Comparison of ENCODE assay signal across 21 cellular contexts in genomic region chr5:16135003-16135402, GRCh38. TPM values are rescaled to one million over a fixed set of nuclear protein-coding genes. Genes with fewer than 3 reads are reported as not detected.
DNase-seq lines count a peak whose midpoint lies in the region; ATAC-seq, FAIRE-seq and TF ChIP-seq lines count a peak whose summit lies in the region.
"Had no signal": no experiment of that assay in that cellular context is flagged by ENCODE, and none has a peak within 500 bp of the region (broad histone marks: within the 10 kb centered on the region; RNA-seq: fewer than 3 reads in every experiment).

No MANE protein-coding gene starts in this region.

- DNase-seq in DMS153 treated with DMSO at 0.1 percent for 48 hours (lab: John Stamatoyannopoulos, UW; ENCODE audit: unreplicated experiment) (peak; percentile 84), NCI-H1417 (lab: John Stamatoyannopoulos, UW) (peak in 2 of 3 experiments; percentile 71 to 94), NCI-H748 (lab: John Stamatoyannopoulos, UW; ENCODE audit: unreplicated experiment) (peak; percentile 100), dermis microvascular lymphatic vessel endothelial cell (ENCODE audit: low read depth in 2 of 2) (peak; percentile 5 to 16), urothelium cell line (ENCODE audit: low spot score) (no peak), endodermal cell (no peak), substantia nigra (lab: John Stamatoyannopoulos, UW) (no peak)
- DNase-seq: activated T-cell treated with anti-CD3 and anti-CD28 coated beads, Interleukin-2, amount 50 U/mL, for 1 hour; adrenal gland; CD4-positive, alpha-beta T cell; NCI-H1105 treated with DMSO at 0.1 percent for 48 hours; small intestine; stimulated activated CD4-positive, alpha-beta T cell treated with anti-CD3 and anti-CD28 coated beads, Interleukin-2, amount 100 ng/mL, for 24 hours; T-helper 9 cell had no signal

- no peak overlapping the region for H3K27ac ChIP-seq in endodermal cell (ENCODE audit: low read depth, low read length)
- no peak overlapping the region for H3K27ac ChIP-seq in substantia nigra (ENCODE audit: low read depth, low read length, poor library complexity, severe bottlenecking)
- H3K27ac ChIP-seq: adrenal gland, coronary artery, HL-60, SK-N-MC had no signal

- FAIRE-seq in urothelium cell line (lab: Jason Lieb, UNC): no peak
- FAIRE-seq: bronchial epithelial cell, GM12878, small intestine had no signal

- ATAC-seq in GM19463 (IDR thresholded peaks at IDR 0.05; ENCODE audit: unreplicated experiment): no peak
- ATAC-seq: GM12878; stimulated activated effector memory CD8-positive, alpha-beta T cell treated with anti-CD3 and anti-CD28 coated beads, Interleukin-12 subunit alpha, Interleukin-12 subunit beta, amount 100 ng/mL, for 72 hours had no signal

- H3K9me3 ChIP-seq in endodermal cell (ENCODE audit: control insufficient read depth, low read length): peaks cover 48% of the 10 kb centered on the region
- H3K9me3 ChIP-seq: adrenal gland had no signal

- no peak overlapping the region for H3K4me3 Mint-ChIP-seq in endodermal cell
- H3K4me3 Mint-ChIP-seq: CD4-positive, alpha-beta T cell; stimulated activated effector memory CD8-positive, alpha-beta T cell treated with anti-CD3 and anti-CD28 coated beads, Interleukin-12 subunit alpha, Interleukin-12 subunit beta, amount 100 ng/mL, for 72 hours had no signal

- no peaks in the 10 kb centered on the region for H3K27me3 Mint-ChIP-seq in endodermal cell (ENCODE audit: insufficient read depth)
- H3K27me3 Mint-ChIP-seq: CD4-positive, alpha-beta T cell had no signal

- no peak overlapping the region for H3K4me3 ChIP-seq in endodermal cell (ENCODE audit: low read length)
- H3K4me3 ChIP-seq: adrenal gland, coronary artery, GM12878, SK-N-MC had no signal

- 78% methylated on average over 1 of the region's 1 CpG; no CpG with 5 or more reads in 1 of the 2 experiments for WGBS in endodermal cell (ENCODE audit: insufficient coverage in 1 of 2, insufficient read length in 1 of 2), 2 experiments

- H3K27ac Mint-ChIP-seq in endodermal cell: no peak overlapping the region
- H3K27ac Mint-ChIP-seq: CD4-positive, alpha-beta T cell; stimulated activated effector memory CD8-positive, alpha-beta T cell treated with anti-CD3 and anti-CD28 coated beads, Interleukin-12 subunit alpha, Interleukin-12 subunit beta, amount 100 ng/mL, for 72 hours had no signal

- H3K27me3 ChIP-seq in endodermal cell (ENCODE audit: control insufficient read depth, insufficient read depth, low read length, poor library complexity, severe bottlenecking): no peaks in the 10 kb centered on the region
- H3K27me3 ChIP-seq: adrenal gland had no signal

- peaks cover 40% of the 10 kb centered on the region for H3K9me3 Mint-ChIP-seq in endodermal cell

- H3K4me1 Mint-ChIP-seq in endodermal cell: peaks cover 16% of the 10 kb centered on the region
- H3K4me1 Mint-ChIP-seq: stimulated activated effector memory CD8-positive, alpha-beta T cell treated with anti-CD3 and anti-CD28 coated beads, Interleukin-12 subunit alpha, Interleukin-12 subunit beta, amount 100 ng/mL, for 72 hours had no signal

- TF ChIP-seq CTCF in endodermal cell (conservative IDR thresholded peaks at IDR 0.05): no peak

- peaks cover 48% of the 10 kb centered on the region for H3K36me3 Mint-ChIP-seq in endodermal cell (ENCODE audit: low read depth)
- H3K36me3 Mint-ChIP-seq: stimulated activated effector memory CD8-positive, alpha-beta T cell treated with anti-CD3 and anti-CD28 coated beads, Interleukin-12 subunit alpha, Interleukin-12 subunit beta, amount 100 ng/mL, for 72 hours had no signal

- peaks cover 17% of the 10 kb centered on the region for H3K36me3 ChIP-seq in endodermal cell (ENCODE audit: control insufficient read depth, insufficient read depth, low read length)
- H3K36me3 ChIP-seq: adrenal gland had no signal

- no peak overlapping the region for H3K9ac ChIP-seq in endodermal cell (ENCODE audit: extremely low read depth, low read length, poor library complexity, severe bottlenecking)

- no peaks in the 10 kb centered on the region for H3K4me1 ChIP-seq in endodermal cell (ENCODE audit: control insufficient read depth, insufficient read depth, low read length)
- H3K4me1 ChIP-seq: adrenal gland had no signal

RNA-seq across cellular contexts. Expression of gene MARCHF11, which starts 44.6 kb away (rescaled TPM):
- total RNA-seq in dermis microvascular lymphatic vessel endothelial cell: not detected in 2 replicates
- total RNA-seq in endodermal cell: 10 to 100 TPM; 19.0 to 19.9 TPM
- polyA plus RNA-seq in endodermal cell (2013, experiment 1 of 2): 2.5 TPM
- 3.5 TPM for polyA plus RNA-seq in endodermal cell (2013, experiment 2 of 2)
- total RNA-seq: bronchial epithelial cell; CD4-positive, alpha-beta T cell; GM12878 had no signal

Comparison
In these comparisons a context has a peak if more than half of its experiments do, and no peak if none do; other contexts are left out.
1. DNase-seq: peak in DMS153 treated with DMSO at 0.1 percent for 48 hours (single experiment), NCI-H1417 (2 of 3), NCI-H748 (single experiment) and dermis microvascular lymphatic vessel endothelial cell (2 of 2); none in urothelium cell line (single experiment), endodermal cell (single experiment) and substantia nigra (0 of 49).
2. RNA of gene MARCHF11, which starts 44.6 kb away (total RNA-seq): 19.0 to 19.9 TPM in endodermal cell; not detected in dermis microvascular lymphatic vessel endothelial cell; every median in the first group is over 10 times any median in the second.